ENCODE assay signal across 1 cellular context in the genomic region with DNA sequence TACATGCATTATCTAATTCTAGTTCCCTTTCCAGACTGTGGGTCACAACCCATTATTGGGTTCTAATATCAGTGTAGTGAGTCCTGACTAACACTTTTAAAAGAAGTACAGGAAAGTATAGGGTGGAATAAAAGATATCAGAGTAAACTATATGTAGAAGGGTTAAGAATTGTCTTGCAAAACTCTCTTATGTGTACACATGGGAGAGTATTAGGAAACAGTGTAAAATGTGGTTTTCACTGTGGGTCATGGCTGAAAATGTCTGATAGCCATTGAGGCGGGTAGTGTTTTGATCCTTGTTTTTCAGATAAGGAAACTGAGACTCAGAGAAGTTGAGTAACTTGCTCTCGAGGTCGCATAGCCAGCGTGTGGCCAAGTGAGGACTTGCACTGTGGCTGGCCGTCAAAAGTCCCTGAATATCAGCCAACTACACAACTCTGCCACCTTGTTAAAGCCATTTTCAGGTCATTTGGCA.
TF ChIP-seq lines count a peak whose summit lies in the region.

No MANE protein-coding gene starts in this region.

TF ChIP-seq in IMR-90, 13 proteins besides CTCF, POLR2A, EP300 and RAD21:
- TF ChIP-seq CEBPB (IDR thresholded peaks at IDR 0.05; ENCODE audit: low read depth, low read length) (no peak), NFE2L2 (IDR thresholded peaks at IDR 0.05; ENCODE audit: low read depth, low read length) (no peak), RFX5 (IDR thresholded peaks at IDR 0.05; ENCODE audit: low read depth, low read length) (no peak), RCOR1 (IDR thresholded peaks at IDR 0.05; ENCODE audit: insufficient replicate concordance, low read length) (no peak), MXI1 (IDR thresholded peaks at IDR 0.05; ENCODE audit: borderline replicate concordance, low read depth, low read length) (no peak), MAZ (IDR thresholded peaks at IDR 0.05; ENCODE audit: borderline replicate concordance, low read depth, low read length) (no peak), MAFK (IDR thresholded peaks at IDR 0.05; ENCODE audit: low read depth, low read length) (no peak), CHD1 (IDR thresholded peaks at IDR 0.05; ENCODE audit: low read depth, low read length) (no peak), BHLHE40 (IDR thresholded peaks at IDR 0.05; ENCODE audit: low read depth, low read length) (no peak), SMC3 (IDR thresholded peaks at IDR 0.05; ENCODE audit: low read depth, low read length) (no peak), FOS (IDR thresholded peaks at IDR 0.05; ENCODE audit: low read depth, low read length) (no peak)
- TF ChIP-seq, protein P1, sequence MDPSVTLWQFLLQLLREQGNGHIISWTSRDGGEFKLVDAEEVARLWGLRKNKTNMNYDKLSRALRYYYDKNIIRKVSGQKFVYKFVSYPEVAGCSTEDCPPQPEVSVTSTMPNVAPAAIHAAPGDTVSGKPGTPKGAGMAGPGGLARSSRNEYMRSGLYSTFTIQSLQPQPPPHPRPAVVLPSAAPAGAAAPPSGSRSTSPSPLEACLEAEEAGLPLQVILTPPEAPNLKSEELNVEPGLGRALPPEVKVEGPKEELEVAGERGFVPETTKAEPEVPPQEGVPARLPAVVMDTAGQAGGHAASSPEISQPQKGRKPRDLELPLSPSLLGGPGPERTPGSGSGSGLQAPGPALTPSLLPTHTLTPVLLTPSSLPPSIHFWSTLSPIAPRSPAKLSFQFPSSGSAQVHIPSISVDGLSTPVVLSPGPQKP (IDR thresholded peaks at IDR 0.05; ENCODE audit: borderline replicate concordance, low read depth, low read length), result no peak
- TF ChIP-seq, protein P2, sequence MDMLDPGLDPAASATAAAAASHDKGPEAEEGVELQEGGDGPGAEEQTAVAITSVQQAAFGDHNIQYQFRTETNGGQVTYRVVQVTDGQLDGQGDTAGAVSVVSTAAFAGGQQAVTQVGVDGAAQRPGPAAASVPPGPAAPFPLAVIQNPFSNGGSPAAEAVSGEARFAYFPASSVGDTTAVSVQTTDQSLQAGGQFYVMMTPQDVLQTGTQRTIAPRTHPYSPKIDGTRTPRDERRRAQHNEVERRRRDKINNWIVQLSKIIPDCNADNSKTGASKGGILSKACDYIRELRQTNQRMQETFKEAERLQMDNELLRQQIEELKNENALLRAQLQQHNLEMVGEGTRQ (IDR thresholded peaks at IDR 0.05; ENCODE audit: low read depth, low read length), result no peak
